Comparison of ENCODE assay signal across 15 cellular contexts in genomic region chr1:24373044-24373443, GRCh38. TPM values are rescaled to one million over a fixed set of nuclear protein-coding genes. Genes with fewer than 3 reads are reported as not detected.
DNase-seq lines count a peak whose midpoint lies in the region; ATAC-seq and TF ChIP-seq lines count a peak whose summit lies in the region.
"Had no signal": no experiment of that assay in that cellular context is flagged by ENCODE, and none has a peak within 500 bp of the region (broad histone marks: within the 10 kb centered on the region; RNA-seq: fewer than 3 reads in every experiment).

No MANE protein-coding gene starts in this region.

- CTCF ChIA-PET in Caco-2 (lab: Charles Lee): no interaction called here

- no peaks in the 10 kb centered on the region for H3K9me3 Mint-ChIP-seq in Caco-2 (ENCODE audit: unreplicated experiment)

- H3K9me3 ChIP-seq in Caco-2 (no peaks in the 10 kb centered on the region), esophagus muscularis mucosa (no peaks in the 10 kb centered on the region)

- no peak overlapping the region for H3K27ac ChIP-seq in esophagus muscularis mucosa (replicated peaks in 1 of 4)

- BruUV-seq in Caco-2 (replicated peaks; lab: Mats Ljungman, UMichigan): no TSS peak

- intact Hi-C loops in Caco-2 (cut with micrococcal nuclease; ENCODE audit: unreplicated experiment): no loop called here
- intact Hi-C loops in esophagus muscularis mucosa (cut with DNase I): no loop called here

- ATAC-seq in GM18511 (IDR thresholded peaks at IDR 0.05; ENCODE audit: unreplicated experiment): peak; percentile 56
- no peak for ATAC-seq in HG02759 (IDR thresholded peaks at IDR 0.05; ENCODE audit: unreplicated experiment)

- TF ChIP-seq CTCF in Caco-2 (IDR thresholded peaks at IDR 0.05; ENCODE audit: insufficient read depth in 1 of 2, low read depth in 1 of 2, low read length in 1 of 2, severe bottlenecking in 1 of 2, unreplicated experiment in 1 of 2) (no peak), esophagus muscularis mucosa (IDR thresholded peaks at IDR 0.05) (no peak)

- TF ChIP-seq EP300 in esophagus muscularis mucosa (IDR thresholded peaks at IDR 0.05): no peak

- H3K36me3 ChIP-seq in Caco-2 (ENCODE audit: control insufficient read depth, insufficient read depth, low read length) (no peaks in the 10 kb centered on the region), esophagus muscularis mucosa (peaks cover 0 to 56% (median 17%) of the 10 kb centered on the region in 4 donors)

- in situ Hi-C loops in ACHN (cut with HindIII; ENCODE audit: low pct_ligation_motif_present, low pct_unique_long_range_greater_than_20kb, low sequenced_read_pairs): no loop called here

- POLR2A ChIA-PET in Caco-2 (lab: Charles Lee): no interaction called here

- no peaks in the 10 kb centered on the region for H3K27me3 Mint-ChIP-seq in Caco-2 (ENCODE audit: insufficient read depth, unreplicated experiment)

- peaks cover 6% of the 10 kb centered on the region for H3K36me3 Mint-ChIP-seq in Caco-2 (ENCODE audit: insufficient read depth, unreplicated experiment)

- H3K4me3 ChIP-seq in Caco-2 (ENCODE audit: low read depth, low read length) (no peak overlapping the region), esophagus muscularis mucosa (no peak overlapping the region)

- H3K4me1 ChIP-seq in Caco-2 (peaks cover 21% of the 10 kb centered on the region), esophagus muscularis mucosa (no peaks in the 10 kb centered on the region)

- DNase-seq in Caco-2: no peak
- DNase-seq in MV-4-11 (lab: John Stamatoyannopoulos, UW): peak; percentile 24
- peak; percentile 90 for DNase-seq in germinal center (ENCODE audit: low spot score)
- DNase-seq in NCI-H1092 (lab: John Stamatoyannopoulos, UW): no peak
- DNase-seq in esophagus muscularis mucosa (ENCODE audit: extremely low spot score): no peak
- no peak for DNase-seq in ACHN
- DNase-seq: activated CD4-positive, alpha-beta T cell treated with anti-CD3 and anti-CD28 coated beads for 4 hours; dermis blood vessel endothelial cell; SW 1271 had no signal

- H3K27ac Mint-ChIP-seq in Caco-2 (ENCODE audit: unreplicated experiment): peak overlapping the region; percentile 98

- H3K4me1 Mint-ChIP-seq in Caco-2 (ENCODE audit: low read depth, unreplicated experiment): peaks cover 18% of the 10 kb centered on the region

- H3K4me3 Mint-ChIP-seq in Caco-2 (ENCODE audit: unreplicated experiment): no peak overlapping the region

- WGBS in esophagus muscularis mucosa: 81% methylated on average over 7 of the region's 7 CpGs

- TF ChIP-seq POLR2A in esophagus muscularis mucosa (IDR thresholded peaks at IDR 0.05; ENCODE audit: low read depth): no peak

- no peaks in the 10 kb centered on the region for H3K27me3 ChIP-seq in Caco-2 (replicated peaks; ENCODE audit: control insufficient read depth, insufficient read depth, low read length)
- H3K27me3 ChIP-seq in esophagus muscularis mucosa: no peaks in the 10 kb centered on the region

RNA-seq across cellular contexts. Expression of gene STPG1, which starts 40.5 kb away (rescaled TPM):
- total RNA-seq in Caco-2 (2022) (6.2 and 8.6 TPM in 2 replicates), esophagus muscularis mucosa (1 to 10 TPM; 2.2 to 5.6 (median 4.1) TPM)

RNA-seq across cellular contexts. Expression of gene NIPAL3, which starts 42.6 kb away (rescaled TPM):
- total RNA-seq in Caco-2 (2022): 9.2 and 9.7 TPM in 2 replicates
- 10 to 100 TPM; 18.3 to 31.1 (median 26.6) TPM for total RNA-seq in esophagus muscularis mucosa

RNA-seq across cellular contexts. Expression of gene GRHL3, which starts 53.9 kb away (rescaled TPM):
- total RNA-seq in Caco-2 (2022) (2.3 and 2.7 TPM in 2 replicates), esophagus muscularis mucosa (not detected)
- total RNA-seq: dermis blood vessel endothelial cell, fibroblast of villous mesenchyme, M059J, mononuclear cell, pulmonary artery endothelial cell had no signal

Comparison
In these comparisons a context has a peak if more than half of its experiments do, and no peak if none do; other contexts are left out.
1. DNase-seq: peak in MV-4-11 (single experiment) and germinal center (single experiment); none in Caco-2 (0 of 2), NCI-H1092 (single experiment), esophagus muscularis mucosa (single experiment) and ACHN (single experiment).